ENCODE assay signal across 1 cellular context in the genomic region with DNA sequence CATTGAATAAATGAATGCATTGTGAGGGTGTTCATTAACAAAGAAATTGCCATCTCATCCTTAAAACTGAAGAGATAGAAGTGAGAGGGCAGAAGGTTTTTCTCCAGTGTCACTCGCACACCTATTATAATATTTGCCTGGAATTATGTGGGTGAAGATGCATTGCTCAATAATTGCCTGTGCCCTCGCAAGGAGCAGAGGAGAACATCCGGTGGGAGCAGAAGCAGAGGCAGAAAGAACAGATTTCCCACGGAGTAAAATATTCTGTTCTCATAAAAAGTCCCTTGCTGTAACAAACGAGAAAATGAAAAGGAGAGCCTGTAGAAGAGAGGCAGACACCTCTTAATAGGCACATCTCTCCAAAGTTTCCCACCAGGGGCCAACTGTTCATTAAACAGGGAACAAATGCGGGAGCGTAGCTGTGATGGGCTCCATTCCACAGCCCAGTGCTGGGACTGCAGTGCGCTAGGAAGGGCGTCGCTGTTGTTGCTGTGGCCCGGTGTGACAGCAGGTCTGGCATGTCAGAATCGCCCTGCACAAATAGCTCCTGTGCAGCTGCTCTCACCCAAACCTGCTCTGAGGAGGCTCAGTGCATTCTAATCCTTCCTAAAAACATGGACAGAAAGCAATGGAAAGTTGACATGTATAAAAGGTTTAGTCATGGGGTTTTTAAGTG.
TF ChIP-seq lines count a peak whose summit lies in the region.

No MANE protein-coding gene starts in this region.

TF ChIP-seq in WTC11, 78 proteins besides CTCF, POLR2A, EP300 and RAD21 (continued from another document):
- TF ChIP-seq, protein P1, sequence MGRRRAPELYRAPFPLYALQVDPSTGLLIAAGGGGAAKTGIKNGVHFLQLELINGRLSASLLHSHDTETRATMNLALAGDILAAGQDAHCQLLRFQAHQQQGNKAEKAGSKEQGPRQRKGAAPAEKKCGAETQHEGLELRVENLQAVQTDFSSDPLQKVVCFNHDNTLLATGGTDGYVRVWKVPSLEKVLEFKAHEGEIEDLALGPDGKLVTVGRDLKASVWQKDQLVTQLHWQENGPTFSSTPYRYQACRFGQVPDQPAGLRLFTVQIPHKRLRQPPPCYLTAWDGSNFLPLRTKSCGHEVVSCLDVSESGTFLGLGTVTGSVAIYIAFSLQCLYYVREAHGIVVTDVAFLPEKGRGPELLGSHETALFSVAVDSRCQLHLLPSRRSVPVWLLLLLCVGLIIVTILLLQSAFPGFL (CRISPR knock-in tag; IDR thresholded peaks at IDR 0.05; ENCODE audit: borderline replicate concordance): no peak
